Comparison of ENCODE assay signal across 1 cellular context in genomic region chr12:96120359-96121100, GRCh38.
TF ChIP-seq lines count a peak whose summit lies in the region.

No MANE protein-coding gene starts in this region.

TF ChIP-seq in HepG2, 621 proteins besides CTCF, POLR2A, EP300 and RAD21 (continued from another document):
- TF ChIP-seq, protein P1, sequence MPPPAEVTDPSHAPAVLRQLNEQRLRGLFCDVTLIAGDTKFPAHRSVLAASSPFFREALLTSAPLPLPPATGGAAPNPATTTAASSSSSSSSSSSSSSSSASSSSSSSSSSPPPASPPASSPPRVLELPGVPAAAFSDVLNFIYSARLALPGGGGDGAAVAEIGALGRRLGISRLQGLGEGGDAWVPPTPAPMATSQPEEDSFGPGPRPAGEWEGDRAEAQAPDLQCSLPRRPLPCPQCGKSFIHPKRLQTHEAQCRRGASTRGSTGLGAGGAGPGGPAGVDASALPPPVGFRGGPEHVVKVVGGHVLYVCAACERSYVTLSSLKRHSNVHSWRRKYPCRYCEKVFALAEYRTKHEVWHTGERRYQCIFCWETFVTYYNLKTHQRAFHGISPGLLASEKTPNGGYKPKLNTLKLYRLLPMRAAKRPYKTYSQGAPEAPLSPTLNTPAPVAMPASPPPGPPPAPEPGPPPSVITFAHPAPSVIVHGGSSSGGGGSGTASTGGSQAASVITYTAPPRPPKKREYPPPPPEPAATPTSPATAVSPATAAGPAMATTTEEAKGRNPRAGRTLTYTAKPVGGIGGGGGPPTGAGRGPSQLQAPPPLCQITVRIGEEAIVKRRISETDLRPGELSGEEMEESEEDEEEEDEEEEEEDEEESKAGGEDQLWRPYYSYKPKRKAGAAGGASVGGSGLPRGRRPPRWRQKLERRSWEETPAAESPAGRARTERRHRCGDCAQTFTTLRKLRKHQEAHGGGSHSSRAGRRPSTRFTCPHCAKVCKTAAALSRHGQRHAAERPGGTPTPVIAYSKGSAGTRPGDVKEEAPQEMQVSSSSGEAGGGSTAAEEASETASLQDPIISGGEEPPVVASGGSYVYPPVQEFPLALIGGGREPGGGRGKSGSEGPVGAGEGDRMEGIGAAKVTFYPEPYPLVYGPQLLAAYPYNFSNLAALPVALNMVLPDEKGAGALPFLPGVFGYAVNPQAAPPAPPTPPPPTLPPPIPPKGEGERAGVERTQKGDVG (CRISPR knock-in tag; IDR thresholded peaks at IDR 0.05; ENCODE audit: borderline replicate concordance): no peak
- TF ChIP-seq GLMP (CRISPR knock-in tag; IDR thresholded peaks at IDR 0.05; ENCODE audit: borderline replicate concordance): no peak
TF ChIP-seq in HepG2: peak in this region for 0.
